Comparison of ENCODE assay signal across 8 cellular contexts in the genomic region with DNA sequence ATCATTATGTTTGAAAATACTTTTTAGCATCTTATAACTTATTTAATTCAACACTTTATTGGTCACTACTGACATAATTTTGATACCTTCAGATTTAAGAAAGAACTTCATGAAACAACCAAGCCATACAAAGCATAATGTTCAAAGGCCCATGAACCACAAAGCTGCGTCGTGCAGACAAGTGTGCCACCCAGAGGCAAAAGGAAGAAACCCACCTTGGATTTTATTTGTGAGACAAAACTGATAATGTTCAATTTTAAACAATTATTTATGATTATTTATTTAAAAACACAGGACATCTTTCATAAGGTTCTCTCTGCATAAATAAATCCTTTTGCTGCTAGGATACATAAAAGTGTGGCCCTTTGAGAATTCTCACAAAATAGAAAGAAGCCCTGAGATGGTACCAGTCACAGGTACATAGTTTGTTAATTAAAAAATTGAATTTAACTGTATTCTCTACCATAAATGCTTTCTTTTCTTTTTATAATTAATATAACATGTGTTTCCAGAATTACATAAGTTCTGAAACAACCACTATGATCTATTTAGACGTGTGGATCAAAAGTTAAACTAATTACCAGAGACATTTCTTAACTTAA.
DNase-seq lines count a peak whose midpoint lies in the region; ATAC-seq, FAIRE-seq and TF ChIP-seq lines count a peak whose summit lies in the region.

No MANE protein-coding gene starts in this region.

- POLR2A ChIA-PET in HEK293 (lab: Yijun Ruan, JAX): no interaction called here

- TF ChIP-seq CTCF in HEK293 (tag by site-specific recombination; IDR thresholded peaks at IDR 0.05) (no peak), astrocyte (IDR thresholded peaks at IDR 0.05; ENCODE audit: insufficient read depth, low read depth, low read length) (peak; percentile 92)

- no peaks in the 10 kb centered on the region for H3K4me1 Mint-ChIP-seq in astrocyte (ENCODE audit: low read depth, unreplicated experiment)
- H3K4me1 Mint-ChIP-seq in stimulated activated effector memory CD8-positive, alpha-beta T cell treated with anti-CD3 and anti-CD28 coated beads, Interleukin-12 subunit alpha, Interleukin-12 subunit beta, amount 100 ng/mL, for 72 hours: no peaks in the 10 kb centered on the region

- H3K9ac ChIP-seq in astrocyte (ENCODE audit: low read length): no peak overlapping the region

- no peaks in the 10 kb centered on the region for H3K36me3 Mint-ChIP-seq in astrocyte (ENCODE audit: low read depth, unreplicated experiment)
- peaks cover 28% of the 10 kb centered on the region for H3K36me3 Mint-ChIP-seq in stimulated activated effector memory CD8-positive, alpha-beta T cell treated with anti-CD3 and anti-CD28 coated beads, Interleukin-12 subunit alpha, Interleukin-12 subunit beta, amount 100 ng/mL, for 72 hours

- H4K20me1 ChIP-seq in astrocyte (ENCODE audit: insufficient read depth, low read length): no peaks in the 10 kb centered on the region

- peak; percentile 47 for DNase-seq in DMS 273 treated with DMSO at 0.1 percent for 48 hours (lab: John Stamatoyannopoulos, UW)
- DNase-seq in NCI-H774 (lab: John Stamatoyannopoulos, UW): peak; percentile 32
- DNase-seq in astrocyte (ENCODE audit: low read depth): peak; percentile 16
- DNase-seq in kidney glomerular epithelial cell (lab: John Stamatoyannopoulos, UW): peak; percentile 35
- DNase-seq in superior temporal gyrus (ENCODE audit: extremely low spot score): peak; percentile 88
- DNase-seq in stimulated activated effector memory CD8-positive, alpha-beta T cell treated with anti-CD3 and anti-CD28 coated beads, Interleukin-12 subunit alpha, Interleukin-12 subunit beta, amount 100 ng/mL, for 72 hours (ENCODE audit: low spot score in 2 of 2): no peak

- no peak overlapping the region for H3K4me3 Mint-ChIP-seq in astrocyte (ENCODE audit: unreplicated experiment)
- H3K4me3 Mint-ChIP-seq in stimulated activated effector memory CD8-positive, alpha-beta T cell treated with anti-CD3 and anti-CD28 coated beads, Interleukin-12 subunit alpha, Interleukin-12 subunit beta, amount 100 ng/mL, for 72 hours: no peak overlapping the region

- H3K36me3 ChIP-seq in HEK293 (ENCODE audit: control insufficient read depth in 2 of 2, insufficient read depth in 1 of 2, low read length in 2 of 2) (peaks cover 0 to 12% of the 10 kb centered on the region in 2 experiments; a peak in 1 of 3 replicates), astrocyte (ENCODE audit: insufficient read depth, low read length) (no peaks in the 10 kb centered on the region)

- H3K9me3 ChIP-seq in HEK293 (ENCODE audit: control insufficient read depth, insufficient read depth, low read depth, low read length): no peaks in the 10 kb centered on the region
- H3K9me3 ChIP-seq in astrocyte (ENCODE audit: insufficient read depth, low read depth, low read length): no peaks in the 10 kb centered on the region

- H3K4me3 ChIP-seq in HEK293 (ENCODE audit: low read depth, low read length): no peak overlapping the region
- no peak overlapping the region for H3K4me3 ChIP-seq in astrocyte (ENCODE audit: insufficient read depth, low read depth, low read length)

- H3K27me3 Mint-ChIP-seq in astrocyte (ENCODE audit: low read depth, unreplicated experiment): no peaks in the 10 kb centered on the region

- no peak overlapping the region for H3K27ac Mint-ChIP-seq in astrocyte (ENCODE audit: unreplicated experiment)
- no peak overlapping the region for H3K27ac Mint-ChIP-seq in stimulated activated effector memory CD8-positive, alpha-beta T cell treated with anti-CD3 and anti-CD28 coated beads, Interleukin-12 subunit alpha, Interleukin-12 subunit beta, amount 100 ng/mL, for 72 hours

- H3K4me1 ChIP-seq in HEK293 (ENCODE audit: control insufficient read depth, insufficient read depth, low read length) (no peaks in the 10 kb centered on the region), astrocyte (ENCODE audit: insufficient read depth, low read length) (no peaks in the 10 kb centered on the region)

- H3K27me3 ChIP-seq in astrocyte (ENCODE audit: insufficient read depth, low read length): no peaks in the 10 kb centered on the region

- CTCF ChIA-PET in HEK293 (lab: Yijun Ruan, JAX): no interaction called here

- H3K27ac ChIP-seq in HEK293 (ENCODE audit: extremely low read depth, low read depth, low read length): no peak overlapping the region
- H3K27ac ChIP-seq in astrocyte (ENCODE audit: low read depth, low read length): no peak overlapping the region

- no peaks in the 10 kb centered on the region for H3K79me2 ChIP-seq in astrocyte (ENCODE audit: insufficient read depth, low read length)

- FAIRE-seq in astrocyte (lab: Jason Lieb, UNC): no peak

- no peak for ATAC-seq in HG02798 (IDR thresholded peaks at IDR 0.05; ENCODE audit: poor library complexity, unreplicated experiment)
- ATAC-seq in stimulated activated effector memory CD8-positive, alpha-beta T cell treated with anti-CD3 and anti-CD28 coated beads, Interleukin-12 subunit alpha, Interleukin-12 subunit beta, amount 100 ng/mL, for 72 hours: no peak

- H3K9me3 Mint-ChIP-seq in astrocyte (ENCODE audit: unreplicated experiment): no peaks in the 10 kb centered on the region
- H3K9me3 Mint-ChIP-seq in stimulated activated effector memory CD8-positive, alpha-beta T cell treated with anti-CD3 and anti-CD28 coated beads, Interleukin-12 subunit alpha, Interleukin-12 subunit beta, amount 100 ng/mL, for 72 hours: no peaks in the 10 kb centered on the region

- H2AFZ ChIP-seq in astrocyte (ENCODE audit: low read depth, low read length): no peak overlapping the region

- no peak overlapping the region for H3K4me2 ChIP-seq in astrocyte (ENCODE audit: low read length)

TF ChIP-seq in HEK293, 187 proteins besides CTCF, POLR2A, EP300 and RAD21:
- TF ChIP-seq, protein P1, sequence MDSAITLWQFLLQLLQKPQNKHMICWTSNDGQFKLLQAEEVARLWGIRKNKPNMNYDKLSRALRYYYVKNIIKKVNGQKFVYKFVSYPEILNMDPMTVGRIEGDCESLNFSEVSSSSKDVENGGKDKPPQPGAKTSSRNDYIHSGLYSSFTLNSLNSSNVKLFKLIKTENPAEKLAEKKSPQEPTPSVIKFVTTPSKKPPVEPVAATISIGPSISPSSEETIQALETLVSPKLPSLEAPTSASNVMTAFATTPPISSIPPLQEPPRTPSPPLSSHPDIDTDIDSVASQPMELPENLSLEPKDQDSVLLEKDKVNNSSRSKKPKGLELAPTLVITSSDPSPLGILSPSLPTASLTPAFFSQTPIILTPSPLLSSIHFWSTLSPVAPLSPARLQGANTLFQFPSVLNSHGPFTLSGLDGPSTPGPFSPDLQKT (IDR thresholded peaks at IDR 0.05; ENCODE audit: borderline replicate concordance, low read depth, low read length): no peak
- TF ChIP-seq ZNF747 (tag by site-specific recombination; IDR thresholded peaks at IDR 0.05) (no peak), ZNF2 (tag by site-specific recombination; IDR thresholded peaks at IDR 0.05) (0 out of 2 replicates have a peak, but pooled peaks have one; percentile 47), ZNF610 (tag by site-specific recombination; IDR thresholded peaks at IDR 0.05; ENCODE audit: borderline replicate concordance) (no peak), ZNF19 (tag by site-specific recombination; IDR thresholded peaks at IDR 0.05; ENCODE audit: low read depth) (no peak), ZNF23 (tag by site-specific recombination; IDR thresholded peaks at IDR 0.05; ENCODE audit: borderline replicate concordance) (no peak), ZNF549 (tag by site-specific recombination; IDR thresholded peaks at IDR 0.05) (no peak), ZNF654 (tag by site-specific recombination; IDR thresholded peaks at IDR 0.05; ENCODE audit: low read depth) (peak; percentile 75)
- TF ChIP-seq, protein P2, sequence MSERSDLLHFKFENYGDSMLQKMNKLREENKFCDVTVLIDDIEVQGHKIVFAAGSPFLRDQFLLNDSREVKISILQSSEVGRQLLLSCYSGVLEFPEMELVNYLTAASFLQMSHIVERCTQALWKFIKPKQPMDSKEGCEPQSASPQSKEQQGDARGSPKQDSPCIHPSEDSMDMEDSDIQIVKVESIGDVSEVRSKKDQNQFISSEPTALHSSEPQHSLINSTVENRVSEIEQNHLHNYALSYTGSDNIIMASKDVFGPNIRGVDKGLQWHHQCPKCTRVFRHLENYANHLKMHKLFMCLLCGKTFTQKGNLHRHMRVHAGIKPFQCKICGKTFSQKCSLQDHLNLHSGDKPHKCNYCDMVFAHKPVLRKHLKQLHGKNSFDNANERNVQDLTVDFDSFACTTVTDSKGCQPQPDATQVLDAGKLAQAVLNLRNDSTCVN (tag by site-specific recombination; optimal IDR thresholded peaks at IDR 0.05): no peak
- TF ChIP-seq, protein P3, sequence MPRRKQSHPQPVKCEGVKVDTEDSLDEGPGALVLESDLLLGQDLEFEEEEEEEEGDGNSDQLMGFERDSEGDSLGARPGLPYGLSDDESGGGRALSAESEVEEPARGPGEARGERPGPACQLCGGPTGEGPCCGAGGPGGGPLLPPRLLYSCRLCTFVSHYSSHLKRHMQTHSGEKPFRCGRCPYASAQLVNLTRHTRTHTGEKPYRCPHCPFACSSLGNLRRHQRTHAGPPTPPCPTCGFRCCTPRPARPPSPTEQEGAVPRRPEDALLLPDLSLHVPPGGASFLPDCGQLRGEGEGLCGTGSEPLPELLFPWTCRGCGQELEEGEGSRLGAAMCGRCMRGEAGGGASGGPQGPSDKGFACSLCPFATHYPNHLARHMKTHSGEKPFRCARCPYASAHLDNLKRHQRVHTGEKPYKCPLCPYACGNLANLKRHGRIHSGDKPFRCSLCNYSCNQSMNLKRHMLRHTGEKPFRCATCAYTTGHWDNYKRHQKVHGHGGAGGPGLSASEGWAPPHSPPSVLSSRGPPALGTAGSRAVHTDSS (tag by site-specific recombination; IDR thresholded peaks at IDR 0.05): no peak

Comparison
In these comparisons a context has a peak if more than half of its experiments do, and no peak if none do; other contexts are left out.
1. DNase-seq: peak in DMS 273 treated with DMSO at 0.1 percent for 48 hours (single experiment), NCI-H774 (single experiment), astrocyte (single experiment), kidney glomerular epithelial cell (single experiment) and superior temporal gyrus (single experiment); none in stimulated activated effector memory CD8-positive, alpha-beta T cell treated with anti-CD3 and anti-CD28 coated beads, Interleukin-12 subunit alpha, Interleukin-12 subunit beta, amount 100 ng/mL, for 72 hours (0 of 2).